ENCODE assay signal across 9 cellular contexts in the genomic region with DNA sequence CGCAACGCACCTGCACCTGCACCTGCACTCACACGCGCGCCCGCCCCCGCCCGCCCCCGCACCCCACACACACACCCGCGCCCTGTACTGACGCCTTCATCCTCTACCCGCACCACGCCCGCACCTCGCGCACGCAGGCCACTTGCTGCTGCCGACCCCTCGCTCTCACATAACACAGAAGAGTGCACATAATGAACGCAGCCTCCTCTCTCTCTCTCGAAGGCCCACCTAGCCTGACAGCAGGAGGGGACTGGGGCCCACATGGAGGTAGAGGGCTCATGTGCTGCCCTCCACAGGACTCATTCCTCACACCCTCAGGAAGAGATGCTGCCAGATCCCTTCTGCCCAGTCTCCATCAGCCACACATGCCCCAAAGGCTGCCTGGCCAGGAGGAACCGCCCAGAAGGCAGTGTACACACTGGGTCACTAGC. TPM values are rescaled to one million over a fixed set of nuclear protein-coding genes. Genes with fewer than 3 reads are reported as not detected.
A peak's percentile ranks its signal among the peaks of the same experiment; 100 is the strongest.
DNase-seq lines count a peak whose midpoint lies in the region; TF ChIP-seq lines count a peak whose summit lies in the region.
"Had no signal": no experiment of that assay in that cellular context is flagged by ENCODE, and none has a peak within 500 bp of the region (broad histone marks: within the 10 kb centered on the region; RNA-seq: fewer than 3 reads in every experiment).

No MANE protein-coding gene starts in this region.

- DNase-seq in NCI-H2107 treated with DMSO at 0.1 percent for 48 hours (lab: John Stamatoyannopoulos, UW; ENCODE audit: unreplicated experiment) (peak; percentile 22), NCI-H2107 (lab: John Stamatoyannopoulos, UW) (no peak), NCI-H526 treated with DMSO at 0.1 percent for 48 hours (lab: John Stamatoyannopoulos, UW) (peak; percentile 30), epithelial cell of proximal tubule (ENCODE audit: low read depth) (no peak), retinal pigment epithelial cell (ENCODE audit: low read depth) (no peak), midbrain (lab: John Stamatoyannopoulos, UW) (no peak), DMS153 (lab: John Stamatoyannopoulos, UW) (no peak), LoVo (ENCODE audit: low spot score) (no peak)
- DNase-seq: stimulated activated CD4-positive, alpha-beta T cell treated with anti-CD3 and anti-CD28 coated beads, Interleukin-12 subunit alpha, Interleukin-12 subunit beta, amount 100 ng/mL, for 4 hours had no signal

- H3K4me3 ChIP-seq in epithelial cell of proximal tubule (ENCODE audit: low read depth, low read length) (no peak overlapping the region), retinal pigment epithelial cell (ENCODE audit: low read length) (no peak overlapping the region)

- TF ChIP-seq CTCF in epithelial cell of proximal tubule (conservative IDR thresholded peaks at IDR 0.05; ENCODE audit: low read depth, low read length) (peak; percentile 3), retinal pigment epithelial cell (conservative IDR thresholded peaks at IDR 0.05; ENCODE audit: low read depth, low read length) (peak; percentile 19)

RNA-seq across cellular contexts. Expression of gene CAMK2B, which starts 0.4 kb away (rescaled TPM):
- not detected in 2 replicates for total RNA-seq in epithelial cell of proximal tubule

Comparison
In these comparisons a context has a peak if more than half of its experiments do, and no peak if none do; other contexts are left out.
1. DNase-seq: peak in NCI-H2107 treated with DMSO at 0.1 percent for 48 hours (single experiment) and NCI-H526 treated with DMSO at 0.1 percent for 48 hours (single experiment); none in NCI-H2107 (single experiment), epithelial cell of proximal tubule (single experiment), retinal pigment epithelial cell (single experiment), midbrain (single experiment), DMS153 (single experiment) and LoVo (single experiment).